Comparison of ENCODE assay signal across 10 cellular contexts in genomic region chr2:21183306-21183705, GRCh38. TPM values are rescaled to one million over a fixed set of nuclear protein-coding genes. Genes with fewer than 3 reads are reported as not detected.
"Had no signal": no experiment of that assay in that cellular context is flagged by ENCODE, and none has a peak within 500 bp of the region (broad histone marks: within the 10 kb centered on the region; RNA-seq: fewer than 3 reads in every experiment).

No MANE protein-coding gene starts in this region.

- FAIRE-seq: H54 had no signal

- H3K36me3 ChIP-seq: HAP-1 had no signal

- H3K4me1 ChIP-seq: HAP-1 had no signal

- H3K9me3 ChIP-seq: HAP-1 had no signal

- H3K9ac ChIP-seq: GM23248 had no signal

- H3K4me3 ChIP-seq: GM23248, GM23338, HAP-1 had no signal

- H3K27ac ChIP-seq: GM23248 had no signal

- DNase-seq: GM23248, GOT3, H7, H9, HCEC 1CT, HFFc6 had no signal

- ATAC-seq: GM23338, HCT116 had no signal

- H2AFZ ChIP-seq: GM23248, GM23338 had no signal

- H3K4me2 ChIP-seq: GM23338 had no signal

RNA-seq across cellular contexts. Expression of gene TDRD15, which starts 59.5 kb away (rescaled TPM):
- total RNA-seq: GM23248, H7, H9, HFFc6 had no signal
- polyA plus RNA-seq: GM23248, GM23338 had no signal
